8 cellular contexts compared by ENCODE assay signal in genomic region chrX:30653415-30654131, GRCh38. TPM values are rescaled to one million over a fixed set of nuclear protein-coding genes. Genes with fewer than 3 reads are reported as not detected.
DNase-seq lines count a peak whose midpoint lies in the region; ATAC-seq and TF ChIP-seq lines count a peak whose summit lies in the region.

Gene GK, plus strand, starts transcription at chrX:30653423. Its CDS starts 115 bp downstream, at chrX:30653538.

- peak within 1 kb of the TSS; percentile 80 for H3K4me3 ChIP-seq in GM06990 (replicated peaks; ENCODE audit: low read depth, low read length)
- peak within 1 kb of the TSS; percentile 40 for H3K4me3 ChIP-seq in cardiac muscle cell
- peak within 1 kb of the TSS; percentile 75 for H3K4me3 ChIP-seq in trophoblast cell (ENCODE audit: low read depth, low read length)

- DNase-seq in GM06990 (ENCODE audit: extremely low read depth, insufficient read length) (peak; percentile 62), activated gamma-delta T cell (lab: John Stamatoyannopoulos, UW) (peak; percentile 30), cardiac muscle cell (ENCODE audit: low read depth in 1 of 2, low spot score in 1 of 2) (peak in 1 of 2 donors; percentile 34), trophoblast cell (no peak), SIG-M5 treated with dmso at 0.1 percent for 504 hours (lab: John Stamatoyannopoulos, UW; ENCODE audit: unreplicated experiment) (no peak), NCI-H226 (no peak)

- no peak within 1 kb of the TSS for H4K91ac ChIP-seq in trophoblast cell (ENCODE audit: low read depth, low read length)

- H4K8ac ChIP-seq in trophoblast cell (ENCODE audit: low read depth, low read length) = peak within 1 kb of the TSS; percentile 77

- peak; percentile 10 for ATAC-seq in GM21576 (IDR thresholded peaks at IDR 0.05; ENCODE audit: unreplicated experiment)

- no peaks in the 10 kb centered on the region for H3K79me2 ChIP-seq in trophoblast cell (ENCODE audit: control insufficient read depth, insufficient read depth, low read length, poor library complexity)

- H3K9me3 ChIP-seq in KOPT-K1 (ENCODE audit: insufficient read depth, low read length, poor library complexity, severe bottlenecking) (no peaks in the 10 kb centered on the region), cardiac muscle cell (ENCODE audit: low read depth) (no peaks in the 10 kb centered on the region), trophoblast cell (ENCODE audit: insufficient read depth, low read depth, low read length) (no peaks in the 10 kb centered on the region)

- no peaks in the 10 kb centered on the region; the same call in 1 of the 2 replicates for H3K27me3 ChIP-seq in GM06990 (replicated peaks; ENCODE audit: control insufficient read depth, insufficient read depth, low read length)
- H3K27me3 ChIP-seq in cardiac muscle cell = no peaks in the 10 kb centered on the region
- no peaks in the 10 kb centered on the region for H3K27me3 ChIP-seq in trophoblast cell (ENCODE audit: insufficient read depth, low read length)

- no peak within 1 kb of the TSS for H2BK12ac ChIP-seq in trophoblast cell (ENCODE audit: low read length)

- H3K27ac ChIP-seq in KOPT-K1 (ENCODE audit: low read depth, low read length, poor library complexity, severe bottlenecking) = peak within 1 kb of the TSS; percentile 88
- peak within 1 kb of the TSS; percentile 79 for H3K27ac ChIP-seq in cardiac muscle cell
- H3K27ac ChIP-seq in trophoblast cell (ENCODE audit: low read depth, low read length) = no peak within 1 kb of the TSS

- H3K4me2 ChIP-seq in trophoblast cell (ENCODE audit: low read length) = peak within 1 kb of the TSS; percentile 90

- no CpG with 5 or more reads among the region's 53 CpGs for WGBS in trophoblast cell (ENCODE audit: extremely low coverage, insufficient coverage, insufficient read length)

- no peak within 1 kb of the TSS for H2BK120ac ChIP-seq in trophoblast cell (ENCODE audit: insufficient read depth, low read length, poor library complexity)

- no peak within 1 kb of the TSS for H3K4ac ChIP-seq in trophoblast cell (ENCODE audit: low read depth, low read length)

- H3K79me1 ChIP-seq in trophoblast cell (ENCODE audit: low read length) = peaks cover 5% of the 10 kb centered on the region

- H2AK5ac ChIP-seq in trophoblast cell (ENCODE audit: low read length) = no peak within 1 kb of the TSS

- H3K23ac ChIP-seq in trophoblast cell (ENCODE audit: low read length) = no peak within 1 kb of the TSS

- peak within 1 kb of the TSS; percentile 70 for H2AFZ ChIP-seq in trophoblast cell (ENCODE audit: insufficient read depth, low read length, poor library complexity)

- H3K9ac ChIP-seq in trophoblast cell (ENCODE audit: low read length) = peak within 1 kb of the TSS; percentile 40

- TF ChIP-seq CTCF in GM06990 (IDR thresholded peaks at IDR 0.05; ENCODE audit: insufficient read depth, low read length, poor library complexity, severe bottlenecking) (no peak), cardiac muscle cell (IDR thresholded peaks at IDR 0.05; ENCODE audit: low read depth, low read length) (no peak)

- H4K12ac ChIP-seq in trophoblast cell (ENCODE audit: low read depth, low read length) = peak within 1 kb of the TSS; percentile 18

- H3K36me3 ChIP-seq in GM06990 (ENCODE audit: control insufficient read depth, insufficient read depth, low read length) = no peaks in the 10 kb centered on the region
- no peaks in the 10 kb centered on the region for H3K36me3 ChIP-seq in KOPT-K1 (ENCODE audit: insufficient read depth, low read length)
- H3K36me3 ChIP-seq in cardiac muscle cell = no peaks in the 10 kb centered on the region
- H3K36me3 ChIP-seq in trophoblast cell (ENCODE audit: control insufficient read depth in 1 of 2, insufficient read depth in 2 of 2, low read length in 2 of 2) = no peaks in the 10 kb centered on the region

- peak within 1 kb of the TSS; percentile 17 for H3K14ac ChIP-seq in trophoblast cell (ENCODE audit: low read length)

- peak within 1 kb of the TSS; percentile 45 for H3K18ac ChIP-seq in trophoblast cell (ENCODE audit: low read length)

- H2BK5ac ChIP-seq in trophoblast cell (ENCODE audit: low read depth, low read length, poor library complexity) = no peak within 1 kb of the TSS

- no peaks in the 10 kb centered on the region for H3K4me1 ChIP-seq in cardiac muscle cell (ENCODE audit: low read depth)
- peaks cover 3 to 7% of the 10 kb centered on the region in 2 experiments for H3K4me1 ChIP-seq in trophoblast cell (ENCODE audit: control insufficient read depth in 1 of 2, insufficient read depth in 2 of 2, low read length in 2 of 2)

RNA-seq across cellular contexts. Expression of gene GK, which starts in this region (rescaled TPM):
- 6.1 and 7.3 TPM in 2 replicates for total RNA-seq in cardiac muscle cell
- 13.4 and 14.3 TPM in 2 replicates for polyA plus RNA-seq in cardiac muscle cell
- polyA plus RNA-seq in trophoblast cell (2013) = 0.47 and 0.57 TPM in 2 replicates

Comparison
In these comparisons a context has a peak if more than half of its experiments do, and no peak if none do; other contexts are left out.
1. DNase-seq: peak in GM06990 (single experiment) and activated gamma-delta T cell (single experiment); none in trophoblast cell (0 of 2), SIG-M5 treated with dmso at 0.1 percent for 504 hours (single experiment) and NCI-H226 (single experiment).
2. Peak in every context shown above with its lines, with median percentiles within 50 percentile points of each other: H3K4me3 ChIP-seq.